In the genomic region with DNA sequence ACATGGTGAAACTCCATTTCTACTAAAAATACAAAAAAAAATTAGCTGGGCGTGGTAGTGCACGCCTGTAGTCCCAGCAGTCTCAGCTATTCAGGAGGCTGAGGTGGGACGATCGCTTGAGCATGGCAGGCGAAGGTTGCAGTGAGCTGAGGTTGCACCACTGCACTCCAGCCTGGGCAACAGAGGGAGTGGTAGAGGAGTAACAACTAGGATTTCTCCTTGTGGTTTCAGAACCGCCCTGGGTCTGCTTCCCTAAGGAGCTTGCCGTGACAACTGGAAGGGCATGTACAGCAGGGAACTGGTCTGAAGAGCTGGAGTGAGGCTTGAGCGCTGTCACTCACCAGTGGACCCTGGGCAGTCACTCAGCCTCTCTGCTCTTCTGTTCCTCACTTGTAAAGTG, we compare ENCODE assay signal across 22 cellular contexts.
"Had no signal": no experiment of that assay in that cellular context is flagged by ENCODE, and none has a peak within 500 bp of the region (broad histone marks: within the 10 kb centered on the region; RNA-seq: fewer than 3 reads in every experiment).

No MANE protein-coding gene starts in this region.

- H3K4me3 ChIP-seq: breast epithelium, left lung, tibial nerve had no signal

- H3K4me3 Mint-ChIP-seq: activated CD4-positive, alpha-beta T cell treated with anti-CD3 and anti-CD28 coated beads for 36 hours; activated CD8-positive, alpha-beta memory T cell treated with anti-CD3 and anti-CD28 coated beads, Interleukin-2, amount 10 ng/mL, durations not matched to agents 7 days and 5 days; activated CD8-positive, alpha-beta T cell treated with anti-CD3 and anti-CD28 coated beads, Interleukin-2, amount 10 ng/mL, durations not matched to agents 7 days and 5 days; activated naive CD4-positive, alpha-beta T cell treated with anti-CD3 and anti-CD28 coated beads, Interleukin-2, amount 50 U/mL, for 24 hours; activated naive CD8-positive, alpha-beta T cell treated with anti-CD3 and anti-CD28 coated beads, Interleukin-2, amount 50 U/mL, for 24 hours; naive thymus-derived CD4-positive, alpha-beta T cell; neural crest cell had no signal

- H3K9me3 Mint-ChIP-seq: activated naive CD4-positive, alpha-beta T cell treated with anti-CD3 and anti-CD28 coated beads, Interleukin-2, amount 50 U/mL, for 24 hours; activated naive CD8-positive, alpha-beta T cell treated with anti-CD3 and anti-CD28 coated beads, Interleukin-2, amount 50 U/mL, for 24 hours; activated T-helper 2 cell treated with anti-CD3 and anti-CD28 coated beads, Interferon-gamma antibody, Interleukin-2, Interleukin-4, amounts not matched to agents 10 μg/mL and 5 μg/mL and 100 μg/mL, durations not matched to agents 14 hours and 24 hours and 36 hours; neural crest cell had no signal

- H3K27ac ChIP-seq: breast epithelium, epithelial cell of prostate, left lung, parathyroid adenoma, tibial nerve had no signal

- H3K4me1 Mint-ChIP-seq: activated CD4-positive, alpha-beta T cell treated with anti-CD3 and anti-CD28 coated beads for 36 hours; activated CD8-positive, alpha-beta memory T cell treated with anti-CD3 and anti-CD28 coated beads, Interleukin-2, amount 10 ng/mL, durations not matched to agents 7 days and 5 days; activated naive CD4-positive, alpha-beta T cell treated with anti-CD3 and anti-CD28 coated beads, Interleukin-2, amount 50 U/mL, for 24 hours; activated naive CD8-positive, alpha-beta T cell treated with anti-CD3 and anti-CD28 coated beads, Interleukin-2, amount 50 U/mL, for 24 hours had no signal

- H3K36me3 ChIP-seq: breast epithelium, left lung, tibial nerve had no signal

- DNase-seq: activated CD4-positive, alpha-beta T cell treated with anti-CD3 and anti-CD28 coated beads for 36 hours; activated CD4-positive, CD25-positive, alpha-beta regulatory T cell; activated CD8-positive, alpha-beta memory T cell treated with anti-CD3 and anti-CD28 coated beads, Interleukin-2, amount 10 ng/mL, durations not matched to agents 7 days and 5 days; activated CD8-positive, alpha-beta T cell treated with anti-CD3 and anti-CD28 coated beads, Interleukin-2, amount 10 ng/mL, durations not matched to agents 7 days and 5 days; activated naive CD8-positive, alpha-beta T cell treated with anti-CD3 and anti-CD28 coated beads, Interleukin-2, amount 50 U/mL, for 24 hours; activated T-cell treated with anti-CD3 and anti-CD28 coated beads, Interleukin-2, amount 50 U/mL, for 48 hours; amygdala; effector CD8-positive, alpha-beta T cell; left lung; naive thymus-derived CD4-positive, alpha-beta T cell; occipital lobe; stimulated activated CD4-positive, alpha-beta T cell treated with anti-CD3 and anti-CD28 coated beads, Interleukin-15, amount 100 ng/mL, for 24 hours; stimulated activated CD4-positive, alpha-beta T cell treated with anti-CD3 and anti-CD28 coated beads, Interleukin-2, amount 100 ng/mL, for 24 hours; stimulated activated naive CD4-positive, alpha-beta T cell had no signal

- H3K9ac ChIP-seq: parathyroid adenoma had no signal

- H3K36me3 Mint-ChIP-seq: activated CD8-positive, alpha-beta memory T cell treated with anti-CD3 and anti-CD28 coated beads, Interleukin-2, amount 10 ng/mL, durations not matched to agents 7 days and 5 days; activated naive CD4-positive, alpha-beta T cell treated with anti-CD3 and anti-CD28 coated beads, Interleukin-2, amount 50 U/mL, for 24 hours; naive thymus-derived CD4-positive, alpha-beta T cell had no signal

- H3K27ac Mint-ChIP-seq: activated CD4-positive, alpha-beta T cell treated with anti-CD3 and anti-CD28 coated beads for 36 hours; activated CD8-positive, alpha-beta memory T cell treated with anti-CD3 and anti-CD28 coated beads, Interleukin-2, amount 10 ng/mL, durations not matched to agents 7 days and 5 days; activated CD8-positive, alpha-beta T cell treated with anti-CD3 and anti-CD28 coated beads, Interleukin-2, amount 10 ng/mL, durations not matched to agents 7 days and 5 days; activated naive CD4-positive, alpha-beta T cell treated with anti-CD3 and anti-CD28 coated beads, Interleukin-2, amount 50 U/mL, for 24 hours; activated naive CD8-positive, alpha-beta T cell treated with anti-CD3 and anti-CD28 coated beads, Interleukin-2, amount 50 U/mL, for 24 hours; activated T-helper 2 cell treated with anti-CD3 and anti-CD28 coated beads, Interferon-gamma antibody, Interleukin-2, Interleukin-4, amounts not matched to agents 10 μg/mL and 5 μg/mL and 100 μg/mL, durations not matched to agents 14 hours and 24 hours and 36 hours had no signal

- H3K27me3 ChIP-seq: breast epithelium, left lung, tibial nerve had no signal

- ATAC-seq: activated CD4-positive, alpha-beta T cell treated with anti-CD3 and anti-CD28 coated beads for 36 hours; activated CD8-positive, alpha-beta memory T cell treated with anti-CD3 and anti-CD28 coated beads, Interleukin-2, amount 10 ng/mL, durations not matched to agents 7 days and 5 days; activated CD8-positive, alpha-beta T cell treated with anti-CD3 and anti-CD28 coated beads, Interleukin-2, amount 10 ng/mL, durations not matched to agents 7 days and 5 days; activated naive CD8-positive, alpha-beta T cell treated with anti-CD3 and anti-CD28 coated beads, Interleukin-2, amount 50 U/mL, for 24 hours; left lung; naive thymus-derived CD4-positive, alpha-beta T cell; sciatic nerve had no signal

- H3K9me3 ChIP-seq: breast epithelium, left lung, tibial nerve had no signal

- H3K4me1 ChIP-seq: breast epithelium, left lung, tibial nerve had no signal
